In genomic region chr6:149233056-149233715, GRCh38 we compare ENCODE assay signal across 9 cellular contexts.
A peak's percentile ranks its signal among the peaks of the same experiment; 100 is the strongest.
DNase-seq lines count a peak whose midpoint lies in the region; ATAC-seq, FAIRE-seq and TF ChIP-seq lines count a peak whose summit lies in the region.
"Had no signal": no experiment of that assay in that cellular context is flagged by ENCODE, and none has a peak within 500 bp of the region (broad histone marks: within the 10 kb centered on the region; RNA-seq: fewer than 3 reads in every experiment).

No MANE protein-coding gene starts in this region.

- H2AFZ ChIP-seq in OCI-LY7 (ENCODE audit: low read length), result no peak overlapping the region

- H3K4me3 ChIP-seq in astrocyte of the spinal cord (ENCODE audit: low read depth, low read length) (no peak overlapping the region), OCI-LY7 (ENCODE audit: low read depth, low read length, poor library complexity, severe bottlenecking) (no peak overlapping the region)
- H3K4me3 ChIP-seq: right lobe of liver had no signal

- no peak overlapping the region for H3K4me2 ChIP-seq in OCI-LY7 (ENCODE audit: low read length)

- no peaks in the 10 kb centered on the region for H3K9me2 ChIP-seq in OCI-LY7 (ENCODE audit: insufficient read depth, low read length)

- peak overlapping the region; percentile 31 for H3K4me3 Mint-ChIP-seq in natural killer cell treated with Interleukin-12 subunit alpha and Interleukin-12 subunit beta and Interleukin-15 and Interleukin-18, amount 100 ng/mL, for 72 hours

- TF ChIP-seq POLR2A in H54 (IDR thresholded peaks at IDR 0.05; ENCODE audit: low read depth, low read length), result no peak

- POLR2A ChIA-PET in OCI-LY7 (lab: Charles Lee), result no interaction called here

- peaks cover 3% of the 10 kb centered on the region for H3K36me3 Mint-ChIP-seq in natural killer cell treated with Interleukin-12 subunit alpha and Interleukin-12 subunit beta and Interleukin-15 and Interleukin-18, amount 100 ng/mL, for 72 hours

- H3K36me3 ChIP-seq in OCI-LY7 (ENCODE audit: insufficient read depth, low read length), result no peaks in the 10 kb centered on the region
- H3K36me3 ChIP-seq: right lobe of liver had no signal

- H3K9me3 Mint-ChIP-seq in natural killer cell treated with Interleukin-12 subunit alpha and Interleukin-12 subunit beta and Interleukin-15 and Interleukin-18, amount 100 ng/mL, for 72 hours, result no peaks in the 10 kb centered on the region

- in situ Hi-C loops in astrocyte of the spinal cord (cut with HindIII; ENCODE audit: low sequenced_read_pairs), result no loop called here

- H3K27me3 Mint-ChIP-seq in natural killer cell treated with Interleukin-12 subunit alpha and Interleukin-12 subunit beta and Interleukin-15 and Interleukin-18, amount 100 ng/mL, for 72 hours, result peaks cover 0 to 3% of the 10 kb centered on the region in 2 donors

- no TSS peak for BruUV-seq in OCI-LY7 (replicated peaks; lab: Mats Ljungman, UMichigan)

- no peaks in the 10 kb centered on the region for H4K20me1 ChIP-seq in OCI-LY7 (ENCODE audit: insufficient read depth, low read length)

- peaks cover 24 to 30% of the 10 kb centered on the region in 2 donors for H3K4me1 Mint-ChIP-seq in natural killer cell treated with Interleukin-12 subunit alpha and Interleukin-12 subunit beta and Interleukin-15 and Interleukin-18, amount 100 ng/mL, for 72 hours (ENCODE audit: low read depth in 2 of 2)

- peak overlapping the region; percentile 80 to 88 for H3K27ac Mint-ChIP-seq in natural killer cell treated with Interleukin-12 subunit alpha and Interleukin-12 subunit beta and Interleukin-15 and Interleukin-18, amount 100 ng/mL, for 72 hours

- CTCF ChIA-PET in OCI-LY7 (lab: Charles Lee; ENCODE audit: unreplicated experiment), result no interaction called here

- intact Hi-C loops in OCI-LY7 (cut with micrococcal nuclease; ENCODE audit: unreplicated experiment), result no loop called here

- peak; percentile 15 for FAIRE-seq in H54 (lab: Jason Lieb, UNC)

- DNase-seq in H54 (ENCODE audit: insufficient read length, low spot score) (peak; percentile 39), SW 1271 (lab: John Stamatoyannopoulos, UW) (peak; percentile 10 to 67), astrocyte of the spinal cord (ENCODE audit: low read depth, low spot score) (peak; percentile 97), OCI-LY7 (ENCODE audit: low spot score) (no peak)
- DNase-seq in natural killer cell treated with Interleukin-12 subunit alpha and Interleukin-12 subunit beta and Interleukin-15 and Interleukin-18, amount 100 ng/mL, for 72 hours (ENCODE audit: low spot score), result peak; percentile 60
- DNase-seq: right lobe of liver had no signal

- H3K79me2 ChIP-seq in OCI-LY7 (ENCODE audit: insufficient read depth, low read depth, low read length), result no peaks in the 10 kb centered on the region

- no peak for TF ChIP-seq CTCF in astrocyte of the spinal cord (IDR thresholded peaks at IDR 0.05; ENCODE audit: low read depth, low read length)
- TF ChIP-seq CTCF in OCI-LY7 (conservative IDR thresholded peaks at IDR 0.05; ENCODE audit: low read length), result no peak

- H3K4me1 ChIP-seq in OCI-LY7 (ENCODE audit: insufficient read depth, low read length, poor library complexity, severe bottlenecking), result peaks cover 11% of the 10 kb centered on the region
- H3K4me1 ChIP-seq: right lobe of liver had no signal

- H3K27ac ChIP-seq in OCI-LY7 (ENCODE audit: low read depth, low read length, poor library complexity, severe bottlenecking), result no peak overlapping the region
- H3K27ac ChIP-seq: right lobe of liver had no signal

- H3K9me3 ChIP-seq in OCI-LY7 (ENCODE audit: low read length), result no peaks in the 10 kb centered on the region
- H3K9me3 ChIP-seq: right lobe of liver had no signal

- ATAC-seq in natural killer cell treated with Interleukin-12 subunit alpha and Interleukin-12 subunit beta and Interleukin-15 and Interleukin-18, amount 100 ng/mL, for 72 hours, result peak; percentile 81
- ATAC-seq in GM19395 (IDR thresholded peaks at IDR 0.05; ENCODE audit: unreplicated experiment) (no peak), GM21526 (IDR thresholded peaks at IDR 0.05; ENCODE audit: low FRiP score, unreplicated experiment) (no peak), HG03097 (IDR thresholded peaks at IDR 0.05; ENCODE audit: low FRiP score, unreplicated experiment) (no peak)

Comparison
In these comparisons a context has a peak if more than half of its experiments do, and no peak if none do; other contexts are left out.
1. ATAC-seq: peak in natural killer cell treated with Interleukin-12 subunit alpha and Interleukin-12 subunit beta and Interleukin-15 and Interleukin-18, amount 100 ng/mL, for 72 hours (2 of 2); none in GM19395 (single experiment), GM21526 (single experiment) and HG03097 (single experiment).